ENCODE assay signal across 8 cellular contexts in the genomic region with DNA sequence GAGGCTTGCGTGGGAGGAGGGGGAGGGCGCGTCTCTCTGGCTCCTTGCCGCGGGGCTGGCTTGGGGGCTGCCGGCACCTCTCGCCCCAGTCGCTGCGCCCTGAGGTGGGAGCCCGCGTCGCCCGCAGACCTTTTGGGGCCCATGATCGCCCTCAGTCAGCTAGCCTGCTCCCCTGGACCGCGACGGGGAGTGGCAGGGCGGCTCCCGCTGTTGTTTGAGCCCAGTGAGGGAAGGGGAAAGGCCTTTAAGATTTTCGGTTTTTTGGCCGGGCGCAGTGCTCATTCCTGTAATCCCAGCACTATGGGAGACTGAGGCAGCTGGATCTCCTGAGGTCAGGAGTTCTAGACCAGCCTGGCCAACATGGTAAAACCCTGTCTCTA.
DNase-seq lines count a peak whose midpoint lies in the region; ATAC-seq and TF ChIP-seq lines count a peak whose summit lies in the region.
"Not testable (repeated sequence)": the region's sequence is repeated elsewhere in the genome, so short reads cannot be mapped to it uniquely, and the experiment has no call there.

No MANE protein-coding gene starts in this region.

- not testable (repeated sequence) for H4K20me1 ChIP-seq in smooth muscle cell (ENCODE audit: low read depth)

- not testable (repeated sequence) for H3K4me3 Mint-ChIP-seq in endothelial cell (ENCODE audit: unreplicated experiment); natural killer cell; type B pancreatic cell

- WGBS in smooth muscle cell (ENCODE audit: low lambda C conversion rate): 19% methylated on average over 14 of the region's 22 CpGs

- H3K4me1 Mint-ChIP-seq in endothelial cell (ENCODE audit: unreplicated experiment); natural killer cell; type B pancreatic cell (ENCODE audit: unreplicated experiment): not testable (repeated sequence)

- POLR2A ChIA-PET in BJ (lab: Charles Lee): not testable (repeated sequence)

- TF ChIP-seq CTCF in BJ (IDR thresholded peaks at IDR 0.05; ENCODE audit: insufficient read depth, low read depth, low read length); WERI-Rb-1 (IDR thresholded peaks at IDR 0.05; ENCODE audit: low read depth, low read length); endothelial cell (IDR thresholded peaks at IDR 0.05; ENCODE audit: unreplicated experiment); left ventricle myocardium inferior (IDR thresholded peaks at IDR 0.05; ENCODE audit: borderline replicate concordance); natural killer cell (IDR thresholded peaks at IDR 0.05); smooth muscle cell (IDR thresholded peaks at IDR 0.05; ENCODE audit: borderline replicate concordance, insufficient read depth, poor library complexity, severe bottlenecking); type B pancreatic cell (conservative IDR thresholded peaks at IDR 0.05): not testable (repeated sequence)

- intact Hi-C loops in left ventricle myocardium inferior (cut with micrococcal nuclease); natural killer cell (cut with micrococcal nuclease): not testable (repeated sequence)

- not testable (repeated sequence) for H3F3A ChIP-seq in smooth muscle cell (ENCODE audit: low read depth)

- CTCF ChIA-PET in BJ (lab: Yijun Ruan, JAX): not testable (repeated sequence)

- H3K79me2 ChIP-seq in smooth muscle cell (ENCODE audit: low read depth): not testable (repeated sequence)

- peak overlapping the region; percentile 38 for H3K4me3 ChIP-seq in BJ (ENCODE audit: low read depth, low read length)
- H3K4me3 ChIP-seq in WERI-Rb-1 (ENCODE audit: low read depth, low read length): peak overlapping the region; percentile 30; the same call in 1 of the 2 replicates
- H3K4me3 ChIP-seq in left ventricle myocardium inferior: peak overlapping the region; percentile 54
- H3K4me3 ChIP-seq in smooth muscle cell: peak overlapping the region; percentile 48

- not testable (repeated sequence) for H3K27ac Mint-ChIP-seq in endothelial cell (ENCODE audit: unreplicated experiment); natural killer cell; type B pancreatic cell

- not testable (repeated sequence) for ATAC-seq in natural killer cell

- not testable (repeated sequence) for H3K36me3 ChIP-seq in BJ (ENCODE audit: control insufficient read depth, insufficient read depth, low read length); WERI-Rb-1; left ventricle myocardium inferior; smooth muscle cell (ENCODE audit: low read depth)

- not testable (repeated sequence) for H3K9me3 Mint-ChIP-seq in endothelial cell (ENCODE audit: unreplicated experiment); natural killer cell; type B pancreatic cell

- not testable (repeated sequence) for H3K4me2 ChIP-seq in smooth muscle cell

- not testable (repeated sequence) for H3K9ac ChIP-seq in smooth muscle cell (ENCODE audit: low read depth)

- not testable (repeated sequence) for H3K27me3 ChIP-seq in BJ (ENCODE audit: control insufficient read depth, insufficient read depth, low read length); WERI-Rb-1 (ENCODE audit: insufficient read depth, low read depth, severe bottlenecking); left ventricle myocardium inferior (ENCODE audit: low read depth); smooth muscle cell (ENCODE audit: low read depth)

- H3K9me3 ChIP-seq in WERI-Rb-1 (ENCODE audit: severe bottlenecking); left ventricle myocardium inferior (replicated peaks); smooth muscle cell (replicated peaks; ENCODE audit: low read depth): not testable (repeated sequence)

- not testable (repeated sequence) for H3K27ac ChIP-seq in WERI-Rb-1; left ventricle myocardium inferior (replicated peaks); smooth muscle cell (ENCODE audit: low read depth)

- not testable (repeated sequence) for H3K27me3 Mint-ChIP-seq in endothelial cell (ENCODE audit: unreplicated experiment); natural killer cell (ENCODE audit: low read depth in 2 of 2); type B pancreatic cell

- H3K4me1 ChIP-seq in left ventricle myocardium inferior; smooth muscle cell (ENCODE audit: low read depth): not testable (repeated sequence)

- DNase-seq in BJ (ENCODE audit: low read depth); left ventricle myocardium inferior; smooth muscle cell (lab: John Stamatoyannopoulos, UW; ENCODE audit: unreplicated experiment): not testable (repeated sequence)
- DNase-seq in WERI-Rb-1 (peak; percentile 7), endothelial cell (ENCODE audit: low spot score) (peak; percentile 2), natural killer cell (peak; percentile 4), type B pancreatic cell (ENCODE audit: extremely low spot score, unreplicated experiment) (peak; percentile 58)
- peak; percentile 66 for DNase-seq in activated effector memory CD4-positive, alpha-beta T cell treated with anti-CD3 and anti-CD28 coated beads, Interleukin-2, amount 50 U/mL, for 16 hours

- H2AFZ ChIP-seq in smooth muscle cell (ENCODE audit: low read depth): not testable (repeated sequence)

- H3K36me3 Mint-ChIP-seq in endothelial cell (ENCODE audit: low read depth, unreplicated experiment); natural killer cell; type B pancreatic cell: not testable (repeated sequence)
